20 cellular contexts compared by ENCODE assay signal in the genomic region with DNA sequence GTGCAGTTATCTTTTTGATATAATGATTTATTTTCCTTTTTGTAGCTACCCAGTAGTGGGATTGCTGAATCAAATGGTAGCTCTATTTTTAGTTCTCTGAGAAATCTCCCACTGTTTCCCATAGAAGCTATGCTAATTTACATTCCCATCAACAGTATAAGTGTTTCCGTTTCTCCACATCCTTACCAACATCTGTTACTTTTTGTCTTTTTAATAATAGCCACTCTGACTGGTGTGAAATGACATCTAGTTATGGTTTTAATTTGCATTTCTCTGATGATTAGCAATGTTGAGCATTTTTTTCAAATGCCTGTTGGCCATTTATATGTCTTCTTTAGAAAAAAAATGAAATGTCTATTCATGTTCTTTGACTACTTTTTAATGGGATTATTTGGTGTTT.
"Had no signal": no experiment of that assay in that cellular context is flagged by ENCODE, and none has a peak within 500 bp of the region (broad histone marks: within the 10 kb centered on the region; RNA-seq: fewer than 3 reads in every experiment).

No MANE protein-coding gene starts in this region.

- H3K27me3 ChIP-seq: suprapubic skin had no signal

- H3K4me1 ChIP-seq: suprapubic skin had no signal

- H3K9me3 ChIP-seq: suprapubic skin had no signal

- H3K9me3 Mint-ChIP-seq: dendritic cell treated with granulocyte-macrophage colony-stimulating factor and Interleukin-4, amounts not matched to agents 40 ng/mL and 50 ng/mL, for 4 days; immature natural killer cell; T-helper 2 cell treated with Interferon-gamma antibody and Interleukin-4, amounts not matched to agents 5 μg/mL and 100 μg/mL, for 36 hours had no signal

- H3K4me2 ChIP-seq: smooth muscle cell had no signal

- H3K4me3 Mint-ChIP-seq: dendritic cell treated with granulocyte-macrophage colony-stimulating factor and Interleukin-4, amounts not matched to agents 40 ng/mL and 50 ng/mL, for 4 days; immature natural killer cell; nephron; T-helper 2 cell treated with Interferon-gamma antibody and Interleukin-4, amounts not matched to agents 5 μg/mL and 100 μg/mL, for 36 hours had no signal

- ATAC-seq: stimulated activated naive CD8-positive, alpha-beta T cell treated with anti-CD3 and anti-CD28 coated beads, Interleukin-15, Interleukin-2, amounts not matched to agents 100 U/mL and 50 U/mL, for 24 hours had no signal

- H3K27me3 Mint-ChIP-seq: dendritic cell treated with granulocyte-macrophage colony-stimulating factor and Interleukin-4, amounts not matched to agents 40 ng/mL and 50 ng/mL, for 4 days had no signal

- H3K4me3 ChIP-seq: smooth muscle cell, suprapubic skin had no signal

- DNase-seq: activated CD4-positive, alpha-beta T cell treated with anti-CD3 and anti-CD28 coated beads, Interleukin-2, amount 50 U/mL, for 48 hours; activated CD8-positive, alpha-beta memory T cell treated with anti-CD3 and anti-CD28 coated beads, Interleukin-2, amount 50 U/mL, for 4 hours; activated naive CD4-positive, alpha-beta T cell; aorta; cerebellar nuclear complex; effector memory CD4-positive, alpha-beta T cell; foreskin melanocyte; immature natural killer cell; mesenchymal stem cell; nucleus accumbens; stimulated activated CD4-positive, alpha-beta T cell treated with anti-CD3 and anti-CD28 coated beads, Interleukin-4, amount 100 ng/mL, for 4 hours; stimulated activated CD8-positive, alpha-beta memory T cell treated with anti-CD3 and anti-CD28 coated beads, Interleukin-4, amount 100 ng/mL, for 48 hours; stimulated activated naive CD8-positive, alpha-beta T cell treated with anti-CD3 and anti-CD28 coated beads, Interleukin-15, Interleukin-2, amounts not matched to agents 100 U/mL and 50 U/mL, for 24 hours; trophoblast cell had no signal

- H3K27ac Mint-ChIP-seq: nephron had no signal

- H3K4me1 Mint-ChIP-seq: immature natural killer cell had no signal

- H3K27ac ChIP-seq: epithelial cell of prostate, suprapubic skin had no signal
